In genomic region chr4:1232661-1233621, GRCh38 we compare ENCODE assay signal across 10 cellular contexts. TPM values are rescaled to one million over a fixed set of nuclear protein-coding genes. Genes with fewer than 3 reads are reported as not detected.
A peak's percentile ranks its signal among the peaks of the same experiment; 100 is the strongest.
DNase-seq lines count a peak whose midpoint lies in the region; ATAC-seq and TF ChIP-seq lines count a peak whose summit lies in the region.
"Had no signal": no experiment of that assay in that cellular context is flagged by ENCODE, and none has a peak within 500 bp of the region (broad histone marks: within the 10 kb centered on the region; RNA-seq: fewer than 3 reads in every experiment).

No MANE protein-coding gene starts in this region.

- H3K27ac ChIP-seq in RWPE1 (peak overlapping the region; percentile 87), liver (ENCODE audit: low read depth in 1 of 2, low read length in 2 of 2) (peak overlapping the region in 1 of 2 donors; percentile 57)
- H3K27ac ChIP-seq: neutrophil had no signal

- no peak for TF ChIP-seq POLR2A in GM18505 (IDR thresholded peaks at IDR 0.05; ENCODE audit: borderline replicate concordance, extremely low read depth, insufficient read depth, insufficient read length)

- no peak overlapping the region for H3K4me3 Mint-ChIP-seq in stimulated activated naive B cell treated with anti-CD40 and anti-IgM and Interleukin-4, amounts not matched to agents 10 μg/mL and 1 μg/mL and 100 μg/mL, for 72 hours

- H3K9me3 ChIP-seq in liver (ENCODE audit: control insufficient read depth in 4 of 4, low read length in 3 of 4), result no peaks in the 10 kb centered on the region
- H3K9me3 ChIP-seq: neutrophil had no signal

- peaks cover 0 to 22% (median 3%) of the 10 kb centered on the region in 4 donors for H3K4me1 ChIP-seq in liver (ENCODE audit: control insufficient read depth in 4 of 4, insufficient read depth in 4 of 4, low read length in 3 of 4)

- H3K27me3 Mint-ChIP-seq in stimulated activated naive B cell treated with anti-CD40 and anti-IgM and Interleukin-4, amounts not matched to agents 10 μg/mL and 1 μg/mL and 100 μg/mL, for 72 hours, result no peaks in the 10 kb centered on the region

- H3K27ac Mint-ChIP-seq in stimulated activated naive B cell treated with anti-CD40 and anti-IgM and Interleukin-4, amounts not matched to agents 10 μg/mL and 1 μg/mL and 100 μg/mL, for 72 hours, result peak overlapping the region; percentile 16

- H3K27me3 ChIP-seq in liver (ENCODE audit: control insufficient read depth in 4 of 4, insufficient read depth in 4 of 4, low read length in 3 of 4), result no peaks in the 10 kb centered on the region
- H3K27me3 ChIP-seq: neutrophil had no signal

- TF ChIP-seq RAD21 in liver (IDR thresholded peaks at IDR 0.05), result no peak

- DNase-seq in RWPE1 (ENCODE audit: low spot score), result no peak
- peak; percentile 62 for DNase-seq in cerebellum (ENCODE audit: low spot score)
- no peak for DNase-seq in stimulated activated naive B cell treated with anti-CD40 and anti-IgM and Interleukin-4, amounts not matched to agents 10 μg/mL and 1 μg/mL and 100 μg/mL, for 72 hours
- no peak for DNase-seq in SIG-M5 treated with dmso at 0.1 percent for 504 hours (lab: John Stamatoyannopoulos, UW; ENCODE audit: unreplicated experiment)
- no peak for DNase-seq in OCI-M2 (lab: John Stamatoyannopoulos, UW; ENCODE audit: unreplicated experiment)
- DNase-seq: activated CD4-positive, CD25-positive, alpha-beta regulatory T cell; NCI-H1694 had no signal

- TF ChIP-seq CTCF in RWPE1 (conservative IDR thresholded peaks at IDR 0.05; ENCODE audit: low read depth) (no peak), liver (IDR thresholded peaks at IDR 0.05; ENCODE audit: low read depth, low read length, missing input control) (no peak)

- no peaks in the 10 kb centered on the region for H3K9me3 Mint-ChIP-seq in stimulated activated naive B cell treated with anti-CD40 and anti-IgM and Interleukin-4, amounts not matched to agents 10 μg/mL and 1 μg/mL and 100 μg/mL, for 72 hours

- H3K4me1 Mint-ChIP-seq in stimulated activated naive B cell treated with anti-CD40 and anti-IgM and Interleukin-4, amounts not matched to agents 10 μg/mL and 1 μg/mL and 100 μg/mL, for 72 hours, result peaks cover 16 to 25% of the 10 kb centered on the region in 2 donors

- POLR2A ChIA-PET in RWPE1 (lab: Yijun Ruan, JAX; ENCODE audit: low non-redundant PET), result no interaction called here

- WGBS in liver, result 77% methylated on average over 32 of the region's 32 CpGs

- no peak overlapping the region for H3K9ac ChIP-seq in liver (ENCODE audit: low read depth in 1 of 2, low read length in 2 of 2)

- no peak for ATAC-seq in stimulated activated naive B cell treated with anti-CD40 and anti-IgM and Interleukin-4, amounts not matched to agents 10 μg/mL and 1 μg/mL and 100 μg/mL, for 72 hours (replicated peaks)
- ATAC-seq in GM18505 (IDR thresholded peaks at IDR 0.05; ENCODE audit: unreplicated experiment), result no peak

- peaks cover 56 to 62% of the 10 kb centered on the region in 2 donors for H3K36me3 Mint-ChIP-seq in stimulated activated naive B cell treated with anti-CD40 and anti-IgM and Interleukin-4, amounts not matched to agents 10 μg/mL and 1 μg/mL and 100 μg/mL, for 72 hours

- H3K36me3 ChIP-seq in liver (ENCODE audit: control insufficient read depth in 4 of 4, insufficient read depth in 3 of 4, low read depth in 1 of 4, low read length in 3 of 4), result peaks cover 11 to 57% (median 34%) of the 10 kb centered on the region in 4 donors

- no peak overlapping the region for H3K4me3 ChIP-seq in liver (ENCODE audit: low read depth in 1 of 3, low read length in 3 of 3)

- CTCF ChIA-PET in RWPE1 (lab: Yijun Ruan, JAX), result interaction anchor here (0.8 kb wide), 1 partner anchor 18 kb away, joined by 3 read pairs; no protein-coding TSS in a partner anchor

TF ChIP-seq in liver, 16 proteins besides CTCF, POLR2A, EP300 and RAD21:
- TF ChIP-seq HNF4A (conservative IDR thresholded peaks at IDR 0.05), result no peak
- TF ChIP-seq, protein P1, sequence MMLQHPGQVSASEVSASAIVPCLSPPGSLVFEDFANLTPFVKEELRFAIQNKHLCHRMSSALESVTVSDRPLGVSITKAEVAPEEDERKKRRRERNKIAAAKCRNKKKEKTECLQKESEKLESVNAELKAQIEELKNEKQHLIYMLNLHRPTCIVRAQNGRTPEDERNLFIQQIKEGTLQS (IDR thresholded peaks at IDR 0.05), result no peak
- TF ChIP-seq FOXA1 (IDR thresholded peaks at IDR 0.05), result no peak
- TF ChIP-seq YY1 (IDR thresholded peaks at IDR 0.05), result no peak
- peak in 1 of 2 donors; percentile 7 for TF ChIP-seq RXRA (IDR thresholded peaks at IDR 0.05)
- peak; percentile 66 for TF ChIP-seq NR2F2 (IDR thresholded peaks at IDR 0.05)
- TF ChIP-seq, protein P2, sequence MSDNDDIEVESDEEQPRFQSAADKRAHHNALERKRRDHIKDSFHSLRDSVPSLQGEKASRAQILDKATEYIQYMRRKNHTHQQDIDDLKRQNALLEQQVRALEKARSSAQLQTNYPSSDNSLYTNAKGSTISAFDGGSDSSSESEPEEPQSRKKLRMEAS (IDR thresholded peaks at IDR 0.05), result no peak
- no peak for TF ChIP-seq GABPA (IDR thresholded peaks at IDR 0.05 in 1 of 2, conservative IDR thresholded peaks at IDR 0.05 in 1 of 2)
- TF ChIP-seq SP1 (IDR thresholded peaks at IDR 0.05), result no peak
- no peak for TF ChIP-seq REST (IDR thresholded peaks at IDR 0.05)
- no peak for TF ChIP-seq ZBTB33 (IDR thresholded peaks at IDR 0.05)

RNA-seq across cellular contexts. Expression of gene CTBP1, which starts 16.0 kb away (rescaled TPM):
- total RNA-seq in cerebellum (163 TPM), liver (100 to 1,000 TPM in 1 of 2 donors, 10 to 100 TPM in 1; 88.7 to 156 TPM)
- 10 to 100 TPM; 27.5 to 70.4 TPM for polyA plus RNA-seq in liver

RNA-seq across cellular contexts. Expression of gene MAEA, which starts 56.8 kb away (rescaled TPM):
- total RNA-seq in cerebellum (29.5 TPM), liver (10 to 100 TPM; 28.7 to 33.9 TPM)
- polyA plus RNA-seq in liver, result 10 to 100 TPM; 20.9 to 30.9 TPM
